Comparison of ENCODE assay signal across 30 cellular contexts in genomic region chr11:58784995-58785394, GRCh38. TPM values are rescaled to one million over a fixed set of nuclear protein-coding genes. Genes with fewer than 3 reads are reported as not detected.
A peak's percentile ranks its signal among the peaks of the same experiment; 100 is the strongest.
DNase-seq lines count a peak whose midpoint lies in the region; ATAC-seq and TF ChIP-seq lines count a peak whose summit lies in the region.
"Had no signal": no experiment of that assay in that cellular context is flagged by ENCODE, and none has a peak within 500 bp of the region (broad histone marks: within the 10 kb centered on the region; RNA-seq: fewer than 3 reads in every experiment).

No MANE protein-coding gene starts in this region.

- H3K9me3 Mint-ChIP-seq in Caco-2 (ENCODE audit: unreplicated experiment): peaks cover 24% of the 10 kb centered on the region
- H3K9me3 Mint-ChIP-seq in HFFc6: no peaks in the 10 kb centered on the region
- peaks cover 4% of the 10 kb centered on the region for H3K9me3 Mint-ChIP-seq in stimulated activated memory B cell treated with anti-CD40 and anti-IgM and Interleukin-4, amounts not matched to agents 10 μg/mL and 1 μg/mL and 100 μg/mL, for 72 hours
- no peaks in the 10 kb centered on the region for H3K9me3 Mint-ChIP-seq in activated T-helper 2 cell treated with anti-CD3 and anti-CD28 coated beads, Interferon-gamma antibody, Interleukin-2, Interleukin-4, amounts not matched to agents 10 μg/mL and 5 μg/mL and 100 μg/mL, durations not matched to agents 14 hours and 24 hours and 36 hours
- H3K9me3 Mint-ChIP-seq: CD8-positive, alpha-beta T cell; effector memory CD8-positive, alpha-beta T cell had no signal

- H3K9me3 ChIP-seq in Caco-2 (peaks cover 9% of the 10 kb centered on the region; the same call in 1 of the 2 replicates), RWPE2 (ENCODE audit: severe bottlenecking) (no peaks in the 10 kb centered on the region)
- H3K9me3 ChIP-seq: ascending aorta, tibial nerve had no signal

- H3K36me3 Mint-ChIP-seq in Caco-2 (ENCODE audit: insufficient read depth, unreplicated experiment) (no peaks in the 10 kb centered on the region), HFFc6 (ENCODE audit: low read depth) (no peaks in the 10 kb centered on the region)
- no peaks in the 10 kb centered on the region for H3K36me3 Mint-ChIP-seq in stimulated activated memory B cell treated with anti-CD40 and anti-IgM and Interleukin-4, amounts not matched to agents 10 μg/mL and 1 μg/mL and 100 μg/mL, for 72 hours
- no peaks in the 10 kb centered on the region for H3K36me3 Mint-ChIP-seq in activated T-helper 2 cell treated with anti-CD3 and anti-CD28 coated beads, Interferon-gamma antibody, Interleukin-2, Interleukin-4, amounts not matched to agents 10 μg/mL and 5 μg/mL and 100 μg/mL, durations not matched to agents 14 hours and 24 hours and 36 hours (ENCODE audit: low read depth)
- H3K36me3 Mint-ChIP-seq: CD8-positive, alpha-beta T cell had no signal

- no TSS peak for BruUV-seq in Caco-2 (replicated peaks; lab: Mats Ljungman, UMichigan)

- CTCF ChIA-PET in Caco-2 (lab: Charles Lee): no interaction called here

- H3K4me3 Mint-ChIP-seq in Caco-2 (ENCODE audit: unreplicated experiment): no peak overlapping the region
- no peak overlapping the region for H3K4me3 Mint-ChIP-seq in HFFc6
- no peak overlapping the region for H3K4me3 Mint-ChIP-seq in stimulated activated memory B cell treated with anti-CD40 and anti-IgM and Interleukin-4, amounts not matched to agents 10 μg/mL and 1 μg/mL and 100 μg/mL, for 72 hours
- H3K4me3 Mint-ChIP-seq in activated T-helper 2 cell treated with anti-CD3 and anti-CD28 coated beads, Interferon-gamma antibody, Interleukin-2, Interleukin-4, amounts not matched to agents 10 μg/mL and 5 μg/mL and 100 μg/mL, durations not matched to agents 14 hours and 24 hours and 36 hours (ENCODE audit: low read depth): no peak overlapping the region
- H3K4me3 Mint-ChIP-seq: activated naive CD4-positive, alpha-beta T cell treated with anti-CD3 and anti-CD28 coated beads, Interleukin-2, amount 50 U/mL, for 24 hours; CD8-positive, alpha-beta T cell; effector memory CD8-positive, alpha-beta T cell; IgD-negative memory B cell; nephron; stimulated activated naive CD8-positive, alpha-beta T cell treated with anti-CD3 and anti-CD28 coated beads, Interleukin-15, Interleukin-2, amounts not matched to agents 100 ng/mL and 50 ng/mL, for 24 hours had no signal

- H3K27me3 Mint-ChIP-seq in Caco-2 (ENCODE audit: insufficient read depth, unreplicated experiment) (no peaks in the 10 kb centered on the region), HFFc6 (ENCODE audit: insufficient read depth) (peaks cover 3% of the 10 kb centered on the region; the same call in 1 of the 2 replicates)
- no peaks in the 10 kb centered on the region for H3K27me3 Mint-ChIP-seq in stimulated activated memory B cell treated with anti-CD40 and anti-IgM and Interleukin-4, amounts not matched to agents 10 μg/mL and 1 μg/mL and 100 μg/mL, for 72 hours
- no peaks in the 10 kb centered on the region for H3K27me3 Mint-ChIP-seq in activated T-helper 2 cell treated with anti-CD3 and anti-CD28 coated beads, Interferon-gamma antibody, Interleukin-2, Interleukin-4, amounts not matched to agents 10 μg/mL and 5 μg/mL and 100 μg/mL, durations not matched to agents 14 hours and 24 hours and 36 hours (ENCODE audit: low read depth)
- H3K27me3 Mint-ChIP-seq: effector memory CD8-positive, alpha-beta T cell; stimulated activated naive CD8-positive, alpha-beta T cell treated with anti-CD3 and anti-CD28 coated beads, Interleukin-15, Interleukin-2, amounts not matched to agents 100 ng/mL and 50 ng/mL, for 24 hours had no signal

- H3K4me1 Mint-ChIP-seq in Caco-2 (ENCODE audit: low read depth, unreplicated experiment) (peaks cover 4% of the 10 kb centered on the region), HFFc6 (ENCODE audit: low read depth) (peaks cover 13% of the 10 kb centered on the region)
- H3K4me1 Mint-ChIP-seq in stimulated activated memory B cell treated with anti-CD40 and anti-IgM and Interleukin-4, amounts not matched to agents 10 μg/mL and 1 μg/mL and 100 μg/mL, for 72 hours: no peaks in the 10 kb centered on the region
- H3K4me1 Mint-ChIP-seq in activated T-helper 2 cell treated with anti-CD3 and anti-CD28 coated beads, Interferon-gamma antibody, Interleukin-2, Interleukin-4, amounts not matched to agents 10 μg/mL and 5 μg/mL and 100 μg/mL, durations not matched to agents 14 hours and 24 hours and 36 hours (ENCODE audit: low read depth): peaks cover 1% of the 10 kb centered on the region
- H3K4me1 Mint-ChIP-seq: activated naive CD4-positive, alpha-beta T cell treated with anti-CD3 and anti-CD28 coated beads, Interleukin-2, amount 50 U/mL, for 24 hours; nephron had no signal

- no peak for ATAC-seq in RWPE2 (ENCODE audit: low read depth)
- ATAC-seq in foreskin keratinocyte: no peak
- ATAC-seq in stimulated activated memory B cell treated with anti-CD40 and anti-IgM and Interleukin-4, amounts not matched to agents 10 μg/mL and 1 μg/mL and 100 μg/mL, for 72 hours: no peak
- ATAC-seq: CD8-positive, alpha-beta T cell; effector memory CD8-positive, alpha-beta T cell; left cardiac atrium; Right ventricle myocardium inferior had no signal

- TF ChIP-seq CTCF in Caco-2 (IDR thresholded peaks at IDR 0.05; ENCODE audit: insufficient read depth in 1 of 2, low read depth in 1 of 2, low read length in 1 of 2, severe bottlenecking in 1 of 2, unreplicated experiment in 1 of 2) (peak; percentile 13 to 26), HFFc6 (IDR thresholded peaks at IDR 0.05) (peak; percentile 47), RWPE2 (IDR thresholded peaks at IDR 0.05; ENCODE audit: poor library complexity, severe bottlenecking) (peak; percentile 11), foreskin keratinocyte (conservative IDR thresholded peaks at IDR 0.05) (peak; percentile 24)

- no peak overlapping the region for H3K4me3 ChIP-seq in Caco-2 (ENCODE audit: low read depth, low read length)
- no peak overlapping the region for H3K4me3 ChIP-seq in RWPE2 (ENCODE audit: severe bottlenecking)
- H3K4me3 ChIP-seq: ascending aorta, tibial nerve had no signal

- DNase-seq in Caco-2 (no peak), HFFc6 (no peak), RWPE2 (ENCODE audit: low spot score) (no peak), foreskin keratinocyte (no peak), NCI-H510A (lab: John Stamatoyannopoulos, UW) (no peak), NCI-H345 treated with DMSO at 0.1 percent for 48 hours (lab: John Stamatoyannopoulos, UW; ENCODE audit: unreplicated experiment) (no peak)
- no peak for DNase-seq in activated T-helper 2 cell treated with anti-CD3 and anti-CD28 coated beads, Interferon-gamma antibody, Interleukin-2, Interleukin-4, amounts not matched to agents 10 μg/mL and 5 μg/mL and 100 μg/mL, durations not matched to agents 14 hours and 24 hours and 36 hours (ENCODE audit: low spot score)
- DNase-seq: activated CD8-positive, alpha-beta memory T cell treated with anti-CD3 and anti-CD28 coated beads for 24 hours; activated T-cell treated with anti-CD3 and anti-CD28 coated beads, Interleukin-2, amount 50 U/mL, for 48 hours; CD8-positive, alpha-beta T cell; cerebellar nuclear complex; DMS79; effector memory CD8-positive, alpha-beta T cell; left cardiac atrium; NCI-H1048; NCI-H2029 treated with DMSO at 0.1 percent for 48 hours; NCI-H446 treated with DMSO at 0.1 percent for 48 hours; stimulated activated CD4-positive, alpha-beta T cell treated with anti-CD3 and anti-CD28 coated beads, Interleukin-2, amount 100 ng/mL, for 24 hours had no signal

- intact Hi-C loops in Caco-2 (cut with micrococcal nuclease; ENCODE audit: unreplicated experiment): loop anchor here (5.0 kb wide), 2 partner anchors 38 to 78 kb away; no protein-coding TSS in a partner anchor
- intact Hi-C loops in activated T-helper 2 cell treated with anti-CD3 and anti-CD28 coated beads, Interferon-gamma antibody, Interleukin-2, Interleukin-4, amounts not matched to agents 10 μg/mL and 5 μg/mL and 100 μg/mL, durations not matched to agents 14 hours and 24 hours and 36 hours (cut with micrococcal nuclease): loop anchor here (5.0 kb wide), 1 partner anchor 208 kb away; the partner anchor contains the start of genes LPXN and ZFP91

- POLR2A ChIA-PET in Caco-2 (lab: Charles Lee): no interaction called here

- H3K27ac Mint-ChIP-seq in Caco-2 (ENCODE audit: unreplicated experiment) (no peak overlapping the region), HFFc6 (no peak overlapping the region)
- H3K27ac Mint-ChIP-seq in stimulated activated memory B cell treated with anti-CD40 and anti-IgM and Interleukin-4, amounts not matched to agents 10 μg/mL and 1 μg/mL and 100 μg/mL, for 72 hours: no peak overlapping the region
- H3K27ac Mint-ChIP-seq in activated T-helper 2 cell treated with anti-CD3 and anti-CD28 coated beads, Interferon-gamma antibody, Interleukin-2, Interleukin-4, amounts not matched to agents 10 μg/mL and 5 μg/mL and 100 μg/mL, durations not matched to agents 14 hours and 24 hours and 36 hours: no peak overlapping the region
- H3K27ac Mint-ChIP-seq: activated naive CD4-positive, alpha-beta T cell treated with anti-CD3 and anti-CD28 coated beads, Interleukin-2, amount 50 U/mL, for 24 hours; CD8-positive, alpha-beta T cell; effector memory CD8-positive, alpha-beta T cell; IgD-negative memory B cell; nephron; stimulated activated naive CD8-positive, alpha-beta T cell treated with anti-CD3 and anti-CD28 coated beads, Interleukin-15, Interleukin-2, amounts not matched to agents 100 ng/mL and 50 ng/mL, for 24 hours had no signal

- peaks cover 22% of the 10 kb centered on the region for H3K4me1 ChIP-seq in Caco-2
- H3K4me1 ChIP-seq in RWPE2 (ENCODE audit: insufficient read depth, poor library complexity, severe bottlenecking): no peaks in the 10 kb centered on the region
- H3K4me1 ChIP-seq in foreskin keratinocyte: no peaks in the 10 kb centered on the region
- H3K4me1 ChIP-seq: ascending aorta, tibial nerve had no signal

- H3K27ac ChIP-seq in RWPE2 (ENCODE audit: poor library complexity, severe bottlenecking) (no peak overlapping the region), foreskin keratinocyte (no peak overlapping the region)
- H3K27ac ChIP-seq: ascending aorta, HL-60, tibial nerve had no signal

- H3K27me3 ChIP-seq in Caco-2 (replicated peaks; ENCODE audit: control insufficient read depth, insufficient read depth, low read length): no peaks in the 10 kb centered on the region
- no peaks in the 10 kb centered on the region for H3K27me3 ChIP-seq in RWPE2 (ENCODE audit: insufficient read depth, poor library complexity, severe bottlenecking)
- no peaks in the 10 kb centered on the region for H3K27me3 ChIP-seq in foreskin keratinocyte
- H3K27me3 ChIP-seq: ascending aorta, tibial nerve had no signal

- H3K36me3 ChIP-seq in Caco-2 (ENCODE audit: control insufficient read depth, insufficient read depth, low read length) (no peaks in the 10 kb centered on the region), RWPE2 (ENCODE audit: low read depth) (no peaks in the 10 kb centered on the region)
- H3K36me3 ChIP-seq: ascending aorta, tibial nerve had no signal

RNA-seq across cellular contexts. Expression of gene GLYAT, which starts 53.3 kb away (rescaled TPM):
- total RNA-seq in Caco-2 (2022) (not detected in 2 replicates), foreskin keratinocyte (not detected in 2 replicates)
- total RNA-seq in HFFc6 (2021; fragmentation: NEBNext Ultra II Directional; extraction: Animal tissue kit (Norgen Biotek cat#: 25700)): not detected
- not detected in 2 replicates for polyA plus RNA-seq in foreskin keratinocyte
- not detected in 2 replicates for total RNA-seq in activated T-helper 2 cell treated with anti-CD3 and anti-CD28 coated beads, Interferon-gamma antibody, Interleukin-2, Interleukin-4, amounts not matched to agents 10 μg/mL and 5 μg/mL and 100 μg/mL, durations not matched to agents 14 hours and 24 hours and 36 hours
- total RNA-seq: ascending aorta; CD8-positive, alpha-beta T cell; fibroblast of lung; posterior vena cava had no signal
- polyA plus RNA-seq: fibroblast of lung, IgD-negative memory B cell had no signal

RNA-seq across cellular contexts. Expression of gene GLYATL2, which starts 59.5 kb away (rescaled TPM):
- total RNA-seq in Caco-2 (2022) (not detected in 2 replicates), foreskin keratinocyte (0.28 TPM in 1 of 2 replicates, not detected in the other)
- total RNA-seq in HFFc6 (2021; fragmentation: NEBNext Ultra II Directional; extraction: Animal tissue kit (Norgen Biotek cat#: 25700)): under 1 TPM in 4 of 6 experiments, not detected in 2; 0.12 to 0.75 (median 0.36) TPM
- 0.18 and 0.22 TPM in 2 replicates for polyA plus RNA-seq in foreskin keratinocyte
- not detected in 2 replicates for total RNA-seq in activated T-helper 2 cell treated with anti-CD3 and anti-CD28 coated beads, Interferon-gamma antibody, Interleukin-2, Interleukin-4, amounts not matched to agents 10 μg/mL and 5 μg/mL and 100 μg/mL, durations not matched to agents 14 hours and 24 hours and 36 hours
- total RNA-seq: ascending aorta; CD8-positive, alpha-beta T cell; mesenteric fat pad; posterior vena cava; Right ventricle myocardium inferior had no signal
- polyA plus RNA-seq: IgD-negative memory B cell had no signal
